8 cellular contexts compared by ENCODE assay signal in genomic region chr21:46635324-46636180, GRCh38. TPM values are rescaled to one million over a fixed set of nuclear protein-coding genes. Genes with fewer than 3 reads are reported as not detected.
DNase-seq lines count a peak whose midpoint lies in the region; ATAC-seq and TF ChIP-seq lines count a peak whose summit lies in the region.

Gene PRMT2 (plus strand): TSS chr21:46635674. CDS start chr21:46636952, 1,278 bp downstream.

- no peaks in the 10 kb centered on the region for H3K27me3 Mint-ChIP-seq in activated naive CD4-positive, alpha-beta T cell treated with anti-CD3 and anti-CD28 coated beads, Interleukin-2, amount 10 ng/mL, durations not matched to agents 7 days and 5 days

- peak; percentile 98 for DNase-seq in GM06990 (ENCODE audit: extremely low read depth, insufficient read length)
- DNase-seq in NCI-H1048 (lab: John Stamatoyannopoulos, UW): peak; percentile 96
- DNase-seq in SK-N-MC (ENCODE audit: low read depth, low spot score): peak; percentile 78
- peak; percentile 97 for DNase-seq in activated naive CD4-positive, alpha-beta T cell treated with anti-CD3 and anti-CD28 coated beads, Interleukin-2, amount 10 ng/mL, durations not matched to agents 7 days and 5 days

- peaks cover 80% of the 10 kb centered on the region for H3K4me1 Mint-ChIP-seq in activated naive CD4-positive, alpha-beta T cell treated with anti-CD3 and anti-CD28 coated beads, Interleukin-2, amount 10 ng/mL, durations not matched to agents 7 days and 5 days

- peak; percentile 90 to 92 for TF ChIP-seq POLR2A in gastroesophageal sphincter (IDR thresholded peaks at IDR 0.05)

- no peaks in the 10 kb centered on the region for H3K36me3 ChIP-seq in GM06990 (ENCODE audit: control insufficient read depth, insufficient read depth, low read length)
- peaks cover 12% of the 10 kb centered on the region for H3K36me3 ChIP-seq in SK-N-MC (ENCODE audit: insufficient read depth, low read length)
- H3K36me3 ChIP-seq in gastroesophageal sphincter: no peaks in the 10 kb centered on the region
- H3K36me3 ChIP-seq in neutrophil: peaks cover 8% of the 10 kb centered on the region

- H3K9me3 ChIP-seq in SK-N-MC (ENCODE audit: low read depth, low read length) (no peaks in the 10 kb centered on the region), gastroesophageal sphincter (no peaks in the 10 kb centered on the region), neutrophil (no peaks in the 10 kb centered on the region)

- H3K4me1 ChIP-seq in gastroesophageal sphincter (peaks cover 0 to 57% (median 13%) of the 10 kb centered on the region in 3 donors), neutrophil (ENCODE audit: control insufficient read depth in 1 of 2, insufficient read depth in 1 of 2, low read depth in 1 of 2, low read length in 1 of 2) (peaks cover 48 to 53% of the 10 kb centered on the region in 2 experiments)

- peak within 1 kb of the TSS; percentile 90 for H3K27ac ChIP-seq in SK-N-MC
- H3K27ac ChIP-seq in gastroesophageal sphincter: peak within 1 kb of the TSS; percentile 91 to 99 (median 98)
- peak within 1 kb of the TSS; percentile 98 for H3K27ac ChIP-seq in neutrophil

- 0 to 2% methylated on average over 14 to 15 of the region's 90 CpGs for WGBS in gastroesophageal sphincter (ENCODE audit: low coverage in 1 of 2), 2 donors

- H3K9ac ChIP-seq in SK-N-MC (ENCODE audit: insufficient read length): peak within 1 kb of the TSS; percentile 93

- peak within 1 kb of the TSS; percentile 91 for H3K27ac Mint-ChIP-seq in activated naive CD4-positive, alpha-beta T cell treated with anti-CD3 and anti-CD28 coated beads, Interleukin-2, amount 10 ng/mL, durations not matched to agents 7 days and 5 days

- H3K27me3 ChIP-seq in GM06990 (replicated peaks; ENCODE audit: control insufficient read depth, insufficient read depth, low read length) (no peaks in the 10 kb centered on the region), gastroesophageal sphincter (no peaks in the 10 kb centered on the region), neutrophil (no peaks in the 10 kb centered on the region)

- TF ChIP-seq CTCF in GM06990 (IDR thresholded peaks at IDR 0.05; ENCODE audit: insufficient read depth, low read length, poor library complexity, severe bottlenecking) (no peak), gastroesophageal sphincter (IDR thresholded peaks at IDR 0.05) (peak in 1 of 4 experiments; percentile 21), neutrophil (IDR thresholded peaks at IDR 0.05) (no peak), subcutaneous adipose tissue (IDR thresholded peaks at IDR 0.05; ENCODE audit: low read depth) (no peak)

- CTCF ChIA-PET in activated naive CD4-positive, alpha-beta T cell treated with anti-CD3 and anti-CD28 coated beads, Interleukin-2, amount 10 ng/mL, durations not matched to agents 7 days and 5 days (lab: Charles Lee): interaction anchor here (1.4 kb wide), 1 partner anchor 16 kb away, joined by 5 read pairs; no protein-coding TSS in a partner anchor

- peak within 1 kb of the TSS; percentile 100 for H3K4me3 ChIP-seq in GM06990 (replicated peaks; ENCODE audit: low read depth, low read length)
- peak within 1 kb of the TSS; percentile 97 for H3K4me3 ChIP-seq in SK-N-MC
- H3K4me3 ChIP-seq in gastroesophageal sphincter: peak within 1 kb of the TSS; percentile 70 to 79
- H3K4me3 ChIP-seq in neutrophil (ENCODE audit: low read depth in 1 of 2, low read length in 1 of 2): peak within 1 kb of the TSS; percentile 86 to 100

- H3K4me3 Mint-ChIP-seq in activated naive CD4-positive, alpha-beta T cell treated with anti-CD3 and anti-CD28 coated beads, Interleukin-2, amount 10 ng/mL, durations not matched to agents 7 days and 5 days: peak within 1 kb of the TSS; percentile 98

- no peaks in the 10 kb centered on the region for H3K9me3 Mint-ChIP-seq in activated naive CD4-positive, alpha-beta T cell treated with anti-CD3 and anti-CD28 coated beads, Interleukin-2, amount 10 ng/mL, durations not matched to agents 7 days and 5 days

- peaks cover 26% of the 10 kb centered on the region for H3K36me3 Mint-ChIP-seq in activated naive CD4-positive, alpha-beta T cell treated with anti-CD3 and anti-CD28 coated beads, Interleukin-2, amount 10 ng/mL, durations not matched to agents 7 days and 5 days

- ATAC-seq in HG02571 (IDR thresholded peaks at IDR 0.05; ENCODE audit: unreplicated experiment) (peak; percentile 88), gastroesophageal sphincter (peak; percentile 98)

- no peak for TF ChIP-seq EP300 in gastroesophageal sphincter (IDR thresholded peaks at IDR 0.05)

RNA-seq across cellular contexts. Expression of gene PRMT2, which starts in this region (rescaled TPM):
- total RNA-seq in gastroesophageal sphincter (100 to 1,000 TPM; 128 to 176 (median 174) TPM), subcutaneous adipose tissue (100 to 1,000 TPM in 1 of 4 donors, 10 to 100 TPM in 3; 68.0 to 136 (median 96.6) TPM)

Comparison
In these comparisons a context has a peak if more than half of its experiments do, and no peak if none do; other contexts are left out.
1. Peak in every context shown above with its lines: DNase-seq, ATAC-seq, H3K4me3 ChIP-seq and H3K27ac ChIP-seq.